ENCODE assay signal across 8 cellular contexts in genomic region chr6:31826793-31827285, GRCh38. TPM values are rescaled to one million over a fixed set of nuclear protein-coding genes. Genes with fewer than 3 reads are reported as not detected.
DNase-seq lines count a peak whose midpoint lies in the region; ATAC-seq and TF ChIP-seq lines count a peak whose summit lies in the region.

No MANE protein-coding gene starts in this region.

- POLR2A ChIA-PET in CD8-positive, alpha-beta memory T cell (lab: Charles Lee): interaction anchor here (0.8 to 1.7 kb wide), 15 partner anchors 9 to 250 kb away, joined by 3 to 7 read pairs (median 4); partner anchors contain the start of genes ABHD16A, C6orf47, GPANK1 and HSPA1A

- DNase-seq in CD8-positive, alpha-beta memory T cell: peak in 1 of 5 donors; percentile 64
- DNase-seq in RPMI7951 (ENCODE audit: low read depth): peak; percentile 90
- DNase-seq in cardiac fibroblast (ENCODE audit: low read depth in 2 of 2): peak in 1 of 2 donors; percentile 97
- no peak for DNase-seq in kidney epithelial cell (ENCODE audit: low read depth)
- peak; percentile 50 for DNase-seq in stimulated activated naive CD8-positive, alpha-beta T cell treated with anti-CD3 and anti-CD28 coated beads, Interleukin-15, Interleukin-2, amounts not matched to agents 100 U/mL and 50 U/mL, for 24 hours
- no peak for DNase-seq in NCI-H510A (lab: John Stamatoyannopoulos, UW)
- no peak for DNase-seq in NCI-H774 (lab: John Stamatoyannopoulos, UW)

- no peaks in the 10 kb centered on the region for H3K27me3 ChIP-seq in CD8-positive, alpha-beta memory T cell (ENCODE audit: insufficient read depth, low read length, poor library complexity, severe bottlenecking)
- H3K27me3 ChIP-seq in kidney epithelial cell (ENCODE audit: control insufficient read depth, insufficient read depth, low read length): no peaks in the 10 kb centered on the region

- peak overlapping the region; percentile 94 to 99 (median 96) for H3K27ac Mint-ChIP-seq in CD8-positive, alpha-beta memory T cell

- TF ChIP-seq CTCF in cardiac fibroblast (IDR thresholded peaks at IDR 0.05; ENCODE audit: low read depth, low read length): no peak
- TF ChIP-seq CTCF in kidney epithelial cell (IDR thresholded peaks at IDR 0.05; ENCODE audit: insufficient read depth, low read length, poor library complexity, severe bottlenecking): no peak

- CTCF ChIA-PET in CD8-positive, alpha-beta memory T cell (lab: Charles Lee): interaction anchor here (0.8 to 3.2 kb wide), 14 partner anchors 9 to 144 kb away, joined by 3 to 20 read pairs (median 4); partner anchors contain the start of genes DDAH2 and LSM2

- H3K9me3 Mint-ChIP-seq in CD8-positive, alpha-beta memory T cell: no peaks in the 10 kb centered on the region

- H3K27ac ChIP-seq in CD8-positive, alpha-beta memory T cell (ENCODE audit: low read depth, low read length): peak overlapping the region; percentile 89

- peak overlapping the region; percentile 87 to 99 (median 96) for H3K4me3 Mint-ChIP-seq in CD8-positive, alpha-beta memory T cell

- peaks cover 0 to 16% (median 0%) of the 10 kb centered on the region in 3 donors for H3K36me3 Mint-ChIP-seq in CD8-positive, alpha-beta memory T cell

- H3K9me3 ChIP-seq in CD8-positive, alpha-beta memory T cell (ENCODE audit: low read length): no peaks in the 10 kb centered on the region

- H3K36me3 ChIP-seq in CD8-positive, alpha-beta memory T cell (ENCODE audit: insufficient read depth, low read length): no peaks in the 10 kb centered on the region
- H3K36me3 ChIP-seq in kidney epithelial cell (ENCODE audit: control insufficient read depth, insufficient read depth, low read length): no peaks in the 10 kb centered on the region

- H3K4me1 ChIP-seq in CD8-positive, alpha-beta memory T cell (ENCODE audit: insufficient read depth, low read length): peaks cover 30% of the 10 kb centered on the region

- H3K4me1 Mint-ChIP-seq in CD8-positive, alpha-beta memory T cell: peaks cover 46 to 61% (median 49%) of the 10 kb centered on the region in 3 donors

- peak overlapping the region; percentile 71 for H3K4me3 ChIP-seq in CD8-positive, alpha-beta memory T cell (ENCODE audit: low read length)
- H3K4me3 ChIP-seq in cardiac fibroblast (replicated peaks in 1 of 2; ENCODE audit: low read depth in 2 of 2, low read length in 2 of 2): peak overlapping the region; percentile 13 to 78
- H3K4me3 ChIP-seq in kidney epithelial cell (ENCODE audit: low read depth, low read length): peak overlapping the region; percentile 36

- H3K27me3 Mint-ChIP-seq in CD8-positive, alpha-beta memory T cell: peaks cover 0 to 4% of the 10 kb centered on the region in 2 donors

- ATAC-seq in GM21447 (IDR thresholded peaks at IDR 0.05; ENCODE audit: unreplicated experiment): peak; percentile 16
- no peak for ATAC-seq in stimulated activated naive CD8-positive, alpha-beta T cell treated with anti-CD3 and anti-CD28 coated beads, Interleukin-15, Interleukin-2, amounts not matched to agents 100 U/mL and 50 U/mL, for 24 hours

RNA-seq across cellular contexts. Expression of gene HSPA1B, which starts 0.7 kb away (rescaled TPM):
- 10 to 100 TPM; 80.9 to 81.4 TPM for total RNA-seq in CD8-positive, alpha-beta memory T cell
- polyA plus RNA-seq in CD8-positive, alpha-beta memory T cell: 5.0 TPM
- total RNA-seq in RPMI7951 (2014; rRNA removed; shearing (Covaris generic)): 82.1 and 101 TPM in 2 replicates
- 68.3 and 79.1 TPM in 2 replicates for total RNA-seq in kidney epithelial cell

RNA-seq across cellular contexts. Expression of gene HSPA1A, which starts 11.5 kb away (rescaled TPM):
- 10 to 100 TPM; 64.8 to 70.1 TPM for total RNA-seq in CD8-positive, alpha-beta memory T cell
- 34.1 TPM for polyA plus RNA-seq in CD8-positive, alpha-beta memory T cell
- 141 and 155 TPM in 2 replicates for total RNA-seq in RPMI7951 (2014; rRNA removed; shearing (Covaris generic))
- 54.6 and 67.0 TPM in 2 replicates for total RNA-seq in kidney epithelial cell

RNA-seq across cellular contexts. Expression of gene HSPA1L, which starts 11.8 kb away (rescaled TPM):
- total RNA-seq in CD8-positive, alpha-beta memory T cell: 1 to 10 TPM; 3.5 to 3.8 TPM
- polyA plus RNA-seq in CD8-positive, alpha-beta memory T cell: 3.0 TPM
- total RNA-seq in RPMI7951 (2014; rRNA removed; shearing (Covaris generic)): 0.68 and 0.84 TPM in 2 replicates
- 0.46 and 1.1 TPM in 2 replicates for total RNA-seq in kidney epithelial cell

RNA-seq across cellular contexts. Expression of gene LSM2, which starts 20.1 kb away (rescaled TPM):
- 100 to 1,000 TPM; 160 to 172 TPM for total RNA-seq in CD8-positive, alpha-beta memory T cell
- 80.8 TPM for polyA plus RNA-seq in CD8-positive, alpha-beta memory T cell
- total RNA-seq in RPMI7951 (2014; rRNA removed; shearing (Covaris generic)): 145 and 164 TPM in 2 replicates
- 78.6 and 89.0 TPM in 2 replicates for total RNA-seq in kidney epithelial cell

RNA-seq across cellular contexts. Expression of gene VARS1, which starts 31.3 kb away (rescaled TPM):
- total RNA-seq in CD8-positive, alpha-beta memory T cell: 100 to 1,000 TPM; 179 to 180 TPM
- 47.5 TPM for polyA plus RNA-seq in CD8-positive, alpha-beta memory T cell
- 26.4 and 33.6 TPM in 2 replicates for total RNA-seq in RPMI7951 (2014; rRNA removed; shearing (Covaris generic))
- 165 and 181 TPM in 2 replicates for total RNA-seq in kidney epithelial cell

Comparison
In these comparisons a context has a peak if more than half of its experiments do, and no peak if none do; other contexts are left out.
1. DNase-seq: peak in RPMI7951 (single experiment) and stimulated activated naive CD8-positive, alpha-beta T cell treated with anti-CD3 and anti-CD28 coated beads, Interleukin-15, Interleukin-2, amounts not matched to agents 100 U/mL and 50 U/mL, for 24 hours (single experiment); none in kidney epithelial cell (single experiment), NCI-H510A (single experiment) and NCI-H774 (single experiment).
2. Peak in every context shown above with its lines, with median percentiles within 50 percentile points of each other: H3K4me3 ChIP-seq.